Comparison of ENCODE assay signal across 9 cellular contexts in genomic region chr7:106056513-106057203, GRCh38. TPM values are rescaled to one million over a fixed set of nuclear protein-coding genes. Genes with fewer than 3 reads are reported as not detected.
A peak's percentile ranks its signal among the peaks of the same experiment; 100 is the strongest.
DNase-seq lines count a peak whose midpoint lies in the region; ATAC-seq, FAIRE-seq and TF ChIP-seq lines count a peak whose summit lies in the region.
"Had no signal": no experiment of that assay in that cellular context is flagged by ENCODE, and none has a peak within 500 bp of the region (broad histone marks: within the 10 kb centered on the region; RNA-seq: fewer than 3 reads in every experiment).

No MANE protein-coding gene starts in this region.

- ATAC-seq in GM21786 (IDR thresholded peaks at IDR 0.05; ENCODE audit: unreplicated experiment) = peak; percentile 30
- peak; percentile 81 for ATAC-seq in RWPE2 (ENCODE audit: low read depth)

- peak; percentile 88 for DNase-seq in Daoy (ENCODE audit: low read depth)
- DNase-seq in LoVo (ENCODE audit: low spot score) = peak; percentile 82
- no peak for DNase-seq in RWPE2 (ENCODE audit: low spot score)
- peak; percentile 53 for DNase-seq in activated gamma-delta T cell treated with anti-CD3 and anti-CD28 coated beads, Interleukin-2, amount 50 U/mL, for 16 hours (ENCODE audit: low read depth)
- DNase-seq in frontal cortex (ENCODE audit: low spot score in 2 of 2) = peak; percentile 46 to 76
- peak; percentile 65 to 84 for DNase-seq in trophoblast cell
- peak; percentile 80 for DNase-seq in ureter (ENCODE audit: low spot score)

- H3K36me3 ChIP-seq in RWPE2 (ENCODE audit: low read depth) (no peaks in the 10 kb centered on the region), trophoblast cell (ENCODE audit: control insufficient read depth in 1 of 2, insufficient read depth in 2 of 2, low read length in 2 of 2) (no peaks in the 10 kb centered on the region)

- no peaks in the 10 kb centered on the region for H3K79me1 ChIP-seq in trophoblast cell (ENCODE audit: low read length)

- no peak overlapping the region for H2BK5ac ChIP-seq in trophoblast cell (ENCODE audit: low read depth, low read length, poor library complexity)

- H2BK120ac ChIP-seq in trophoblast cell (ENCODE audit: insufficient read depth, low read length, poor library complexity) = no peak overlapping the region

- H3K4me1 ChIP-seq in RWPE2 (ENCODE audit: insufficient read depth, poor library complexity, severe bottlenecking) (peaks cover 25% of the 10 kb centered on the region), trophoblast cell (ENCODE audit: control insufficient read depth in 1 of 2, insufficient read depth in 2 of 2, low read length in 2 of 2) (no peaks in the 10 kb centered on the region)

- H2BK12ac ChIP-seq in trophoblast cell (ENCODE audit: low read length) = no peak overlapping the region

- no peak overlapping the region for H3K18ac ChIP-seq in trophoblast cell (ENCODE audit: low read length)

- no CpG with 5 or more reads among the region's 9 CpGs for WGBS in trophoblast cell (ENCODE audit: extremely low coverage, insufficient coverage, insufficient read length)

- no peak overlapping the region for H3K4me2 ChIP-seq in trophoblast cell (ENCODE audit: low read length)

- H2AK5ac ChIP-seq in trophoblast cell (ENCODE audit: low read length) = no peak overlapping the region

- H4K91ac ChIP-seq in trophoblast cell (ENCODE audit: low read depth, low read length) = no peak overlapping the region

- H4K8ac ChIP-seq in trophoblast cell (ENCODE audit: low read depth, low read length) = no peak overlapping the region

- H3K9me3 ChIP-seq in RWPE2 (ENCODE audit: severe bottlenecking) = no peaks in the 10 kb centered on the region
- H3K9me3 ChIP-seq in trophoblast cell (ENCODE audit: insufficient read depth, low read depth, low read length) = peaks cover 4% of the 10 kb centered on the region

- no peak overlapping the region for H3K4me3 ChIP-seq in RWPE2 (ENCODE audit: severe bottlenecking)
- H3K4me3 ChIP-seq in trophoblast cell (ENCODE audit: low read depth, low read length) = no peak overlapping the region

- H3K27ac ChIP-seq in RWPE2 (ENCODE audit: poor library complexity, severe bottlenecking) (no peak overlapping the region), trophoblast cell (ENCODE audit: low read depth, low read length) (no peak overlapping the region)

- H3K14ac ChIP-seq in trophoblast cell (ENCODE audit: low read length) = no peak overlapping the region

- no peak for FAIRE-seq in frontal cortex (lab: Jason Lieb, UNC)
- FAIRE-seq: endometrium had no signal

- H3K9ac ChIP-seq in trophoblast cell (ENCODE audit: low read length) = no peak overlapping the region

- no peaks in the 10 kb centered on the region for H3K79me2 ChIP-seq in trophoblast cell (ENCODE audit: control insufficient read depth, insufficient read depth, low read length, poor library complexity)

- peak; percentile 89 for TF ChIP-seq CTCF in RWPE2 (IDR thresholded peaks at IDR 0.05; ENCODE audit: poor library complexity, severe bottlenecking)

- H3K27me3 ChIP-seq in RWPE2 (ENCODE audit: insufficient read depth, poor library complexity, severe bottlenecking) (no peaks in the 10 kb centered on the region), trophoblast cell (ENCODE audit: insufficient read depth, low read length) (no peaks in the 10 kb centered on the region)

- H3K4ac ChIP-seq in trophoblast cell (ENCODE audit: low read depth, low read length) = no peak overlapping the region

- no peak overlapping the region for H2AFZ ChIP-seq in trophoblast cell (ENCODE audit: insufficient read depth, low read length, poor library complexity)

- no peak overlapping the region for H4K12ac ChIP-seq in trophoblast cell (ENCODE audit: low read depth, low read length)

- no peak overlapping the region for H3K23ac ChIP-seq in trophoblast cell (ENCODE audit: low read length)

RNA-seq across cellular contexts. Expression of gene SYPL1, which starts 55.5 kb away (rescaled TPM):
- 67.9 and 69.7 TPM in 2 replicates for total RNA-seq in Daoy (2014; rRNA removed; shearing (Covaris generic))
- total RNA-seq in frontal cortex (37.5 TPM), ureter (169 TPM)
- 41.8 and 42.6 TPM in 2 replicates for polyA plus RNA-seq in trophoblast cell (2013)
